Comparison of ENCODE assay signal across 8 cellular contexts in genomic region chr12:75635606-75636444, GRCh38.
A peak's percentile ranks its signal among the peaks of the same experiment; 100 is the strongest.
DNase-seq lines count a peak whose midpoint lies in the region; ATAC-seq and TF ChIP-seq lines count a peak whose summit lies in the region.

No MANE protein-coding gene starts in this region.

- peak overlapping the region; percentile 62 for H3K4me2 ChIP-seq in PC-3 (ENCODE audit: low read length)

- no peaks in the 10 kb centered on the region for H3K79me2 ChIP-seq in PC-3 (ENCODE audit: low read length)

- H3K27ac ChIP-seq in CD4-positive, alpha-beta T cell (ENCODE audit: low read depth, low read length), result no peak overlapping the region
- H3K27ac ChIP-seq in PC-3 (ENCODE audit: low read length) (peak overlapping the region; percentile 78), lower lobe of right lung (no peak overlapping the region), endodermal cell (ENCODE audit: low read depth, low read length) (no peak overlapping the region), prostate gland (no peak overlapping the region)

- no peaks in the 10 kb centered on the region for H3F3A ChIP-seq in PC-3 (ENCODE audit: low read length, unreplicated experiment)

- H3K4me3 ChIP-seq in PC-3 (ENCODE audit: low read length) (no peak overlapping the region), fibroblast of pulmonary artery (replicated peaks; ENCODE audit: low read depth, low read length) (no peak overlapping the region), lower lobe of right lung (no peak overlapping the region), endodermal cell (ENCODE audit: low read length) (no peak overlapping the region), prostate gland (no peak overlapping the region)

- H3K9me2 ChIP-seq in PC-3 (replicated peaks; ENCODE audit: low read length), result no peaks in the 10 kb centered on the region

- H3K27ac Mint-ChIP-seq in CD4-positive, alpha-beta T cell, result no peak overlapping the region
- H3K27ac Mint-ChIP-seq in endodermal cell, result no peak overlapping the region

- no peak for TF ChIP-seq POLR2A in prostate gland (IDR thresholded peaks at IDR 0.05)

- intact Hi-C loops in CD4-positive, alpha-beta T cell (cut with DNase I, micrococcal nuclease), result no loop called here
- intact Hi-C loops in PC-3 (cut with micrococcal nuclease), result loop anchor here (5.0 kb wide), 1 partner anchor 401 kb away; no protein-coding TSS in a partner anchor
- intact Hi-C loops in lower lobe of right lung (cut with DNase I), result no loop called here
- intact Hi-C loops in prostate gland (cut with DNase I), result no loop called here

- POLR2A ChIA-PET in CD4-positive, alpha-beta T cell (lab: Charles Lee), result no interaction called here
- POLR2A ChIA-PET in PC-3 (lab: Charles Lee; ENCODE audit: unreplicated experiment), result no interaction called here

- peaks cover 4% of the 10 kb centered on the region for H3K4me1 Mint-ChIP-seq in CD4-positive, alpha-beta T cell (ENCODE audit: low read depth)
- H3K4me1 Mint-ChIP-seq in endodermal cell, result peaks cover 24% of the 10 kb centered on the region

- peak; percentile 54 for ATAC-seq in CD4-positive, alpha-beta T cell (ENCODE audit: poor library complexity)
- ATAC-seq in GM21619 (IDR thresholded peaks at IDR 0.05; ENCODE audit: unreplicated experiment) (peak; percentile 85), PC-3 (peak; percentile 96), lower lobe of right lung (no peak)

- H3K4me1 ChIP-seq in PC-3 (ENCODE audit: insufficient read depth, low read length) (peaks cover 30% of the 10 kb centered on the region), lower lobe of right lung (no peaks in the 10 kb centered on the region), endodermal cell (ENCODE audit: control insufficient read depth, insufficient read depth, low read length) (no peaks in the 10 kb centered on the region), prostate gland (replicated peaks) (no peaks in the 10 kb centered on the region)

- CTCF ChIA-PET in CD4-positive, alpha-beta T cell (lab: Charles Lee), result no interaction called here
- CTCF ChIA-PET in PC-3 (lab: Charles Lee), result no interaction called here

- DNase-seq in CD4-positive, alpha-beta T cell, result no peak
- DNase-seq in PC-3, result peak; percentile 85
- DNase-seq in fibroblast of pulmonary artery (ENCODE audit: low read depth), result peak; percentile 77
- no peak for DNase-seq in cerebellum (ENCODE audit: low spot score)
- no peak for DNase-seq in lower lobe of right lung
- no peak for DNase-seq in endodermal cell
- no peak for DNase-seq in prostate gland (ENCODE audit: low spot score)

- H3K9me3 Mint-ChIP-seq in CD4-positive, alpha-beta T cell, result no peaks in the 10 kb centered on the region
- H3K9me3 Mint-ChIP-seq in endodermal cell, result no peaks in the 10 kb centered on the region

- H3K36me3 ChIP-seq in PC-3 (ENCODE audit: low read depth, low read length) (no peaks in the 10 kb centered on the region), lower lobe of right lung (no peaks in the 10 kb centered on the region), endodermal cell (ENCODE audit: control insufficient read depth, insufficient read depth, low read length) (no peaks in the 10 kb centered on the region), prostate gland (no peaks in the 10 kb centered on the region)

- H3K36me3 Mint-ChIP-seq in CD4-positive, alpha-beta T cell (ENCODE audit: low read depth), result no peaks in the 10 kb centered on the region
- H3K36me3 Mint-ChIP-seq in endodermal cell (ENCODE audit: low read depth), result no peaks in the 10 kb centered on the region

- no peaks in the 10 kb centered on the region for H3K9me3 ChIP-seq in CD4-positive, alpha-beta T cell (ENCODE audit: control insufficient read depth, low read length)
- no peaks in the 10 kb centered on the region for H3K9me3 ChIP-seq in PC-3 (ENCODE audit: low read length)
- no peaks in the 10 kb centered on the region for H3K9me3 ChIP-seq in lower lobe of right lung
- H3K9me3 ChIP-seq in endodermal cell (ENCODE audit: control insufficient read depth, low read length), result no peaks in the 10 kb centered on the region
- no peaks in the 10 kb centered on the region for H3K9me3 ChIP-seq in prostate gland

- BruUV-seq in PC-3 (replicated peaks; lab: Mats Ljungman, UMichigan), result no TSS peak

- H3K9ac ChIP-seq in PC-3 (ENCODE audit: low read length) (peak overlapping the region; percentile 21), endodermal cell (ENCODE audit: extremely low read depth, low read length, poor library complexity, severe bottlenecking) (no peak overlapping the region)

- H2AFZ ChIP-seq in PC-3 (ENCODE audit: low read length), result 0 out of 2 replicates have a peak overlapping the region, but pooled peaks have one; percentile 9

- H3K27me3 ChIP-seq in CD4-positive, alpha-beta T cell (ENCODE audit: control insufficient read depth, insufficient read depth, low read length), result no peaks in the 10 kb centered on the region
- H3K27me3 ChIP-seq in PC-3 (ENCODE audit: low read length), result no peaks in the 10 kb centered on the region
- no peaks in the 10 kb centered on the region for H3K27me3 ChIP-seq in lower lobe of right lung (ENCODE audit: low read depth)
- no peaks in the 10 kb centered on the region for H3K27me3 ChIP-seq in endodermal cell (ENCODE audit: control insufficient read depth, insufficient read depth, low read length, poor library complexity, severe bottlenecking)
- H3K27me3 ChIP-seq in prostate gland (replicated peaks; ENCODE audit: insufficient read depth), result no peaks in the 10 kb centered on the region

- H3K4me3 Mint-ChIP-seq in CD4-positive, alpha-beta T cell, result no peak overlapping the region
- H3K4me3 Mint-ChIP-seq in endodermal cell, result no peak overlapping the region

- H3K27me3 Mint-ChIP-seq in CD4-positive, alpha-beta T cell, result peaks cover 8% of the 10 kb centered on the region
- H3K27me3 Mint-ChIP-seq in endodermal cell (ENCODE audit: insufficient read depth), result no peaks in the 10 kb centered on the region

- no peak for TF ChIP-seq CTCF in CD4-positive, alpha-beta T cell (IDR thresholded peaks at IDR 0.05)
- TF ChIP-seq CTCF in PC-3 (conservative IDR thresholded peaks at IDR 0.05; ENCODE audit: low read depth, low read length) (no peak), fibroblast of pulmonary artery (IDR thresholded peaks at IDR 0.05; ENCODE audit: low read length, missing control alignments) (no peak), lower lobe of right lung (IDR thresholded peaks at IDR 0.05) (no peak), endodermal cell (conservative IDR thresholded peaks at IDR 0.05) (no peak), prostate gland (IDR thresholded peaks at IDR 0.05) (no peak)

- no peaks in the 10 kb centered on the region for H4K20me1 ChIP-seq in PC-3 (ENCODE audit: low read length)

- 70 to 74% methylated on average over 4 to 5 of the region's 6 CpGs for WGBS in endodermal cell (ENCODE audit: insufficient coverage in 1 of 2, insufficient read length in 1 of 2), 2 experiments
- WGBS in prostate gland, result 51% methylated on average over 6 of the region's 6 CpGs

Comparison
In these comparisons a context has a peak if more than half of its experiments do, and no peak if none do; other contexts are left out.
1. ATAC-seq: peak in CD4-positive, alpha-beta T cell (single experiment), GM21619 (single experiment) and PC-3 (single experiment); none in lower lobe of right lung (0 of 2).
2. DNase-seq: peak in PC-3 (single experiment) and fibroblast of pulmonary artery (single experiment); none in CD4-positive, alpha-beta T cell (0 of 10), cerebellum (single experiment), lower lobe of right lung (single experiment), endodermal cell (single experiment) and prostate gland (single experiment).